Comparison of ENCODE assay signal across 13 cellular contexts in genomic region chr19:39334444-39334976, GRCh38. TPM values are rescaled to one million over a fixed set of nuclear protein-coding genes. Genes with fewer than 3 reads are reported as not detected.
A peak's percentile ranks its signal among the peaks of the same experiment; 100 is the strongest.
DNase-seq lines count a peak whose midpoint lies in the region; ATAC-seq, FAIRE-seq and TF ChIP-seq lines count a peak whose summit lies in the region.
"Had no signal": no experiment of that assay in that cellular context is flagged by ENCODE, and none has a peak within 500 bp of the region (broad histone marks: within the 10 kb centered on the region; RNA-seq: fewer than 3 reads in every experiment).

No MANE protein-coding gene starts in this region.

- no peak for TF ChIP-seq POLR2A in GM12878 (IDR thresholded peaks at IDR 0.05; ENCODE audit: low read depth, low read length)

- H3K27ac ChIP-seq in CD8-positive, alpha-beta memory T cell (ENCODE audit: low read depth, low read length), result peak overlapping the region; percentile 92
- peak overlapping the region; percentile 97 for H3K27ac ChIP-seq in GM12878 (ENCODE audit: control insufficient read depth, insufficient read depth)
- peak overlapping the region in 16 of 21 experiments; percentile 69 to 97 (median 86) for H3K27ac ChIP-seq in skin epidermis
- no peak overlapping the region for H3K27ac ChIP-seq in neuronal stem cell (replicated peaks; ENCODE audit: low read length)
- H3K27ac ChIP-seq: SK-N-MC had no signal

- no peaks in the 10 kb centered on the region for H4K20me1 ChIP-seq in GM12878 (ENCODE audit: control insufficient read depth, insufficient read depth)

- peaks cover 43 to 76% (median 64%) of the 10 kb centered on the region in 3 donors for H3K4me1 Mint-ChIP-seq in CD8-positive, alpha-beta memory T cell

- RAD21 ChIA-PET in GM12878 (lab: Charles Lee; ENCODE audit: unreplicated experiment), result interaction anchor here (0.6 to 1.4 kb wide), 3 partner anchors 77 to 123 kb away, joined by 3 read pairs; no protein-coding TSS in a partner anchor

- H3K4ac ChIP-seq in neuronal stem cell (ENCODE audit: low read length), result no peak overlapping the region

- WGBS in GM12878 (ENCODE audit: insufficient coverage, insufficient replicate concordance, low lambda C conversion rate, missing lambda C conversion rate), result 100% methylated on average over 5 of the region's 5 CpGs
- no CpG with 5 or more reads among the region's 5 CpGs for WGBS in neuronal stem cell (ENCODE audit: extremely low coverage in 2 of 2, insufficient read length in 2 of 2, insufficient replicate concordance in 1 of 2), 2 donors

- POLR2A ChIA-PET in CD8-positive, alpha-beta memory T cell (lab: Charles Lee), result interaction anchor here (0.8 to 1.7 kb wide), 2 partner anchors 67 to 101 kb away, joined by 3 to 5 read pairs; partner anchors contain the start of gene RPS16
- POLR2A ChIA-PET in GM12878 (lab: Charles Lee), result interaction anchor here (0.6 to 2.8 kb wide), 6 partner anchors 57 to 117 kb away, joined by 3 to 9 read pairs (median 4); partner anchors contain the start of gene MED29

- H3K4me3 Mint-ChIP-seq in CD8-positive, alpha-beta memory T cell, result peak overlapping the region; percentile 97 to 100 (median 99)

- H3K4me2 ChIP-seq in GM12878 (ENCODE audit: control insufficient read depth, insufficient read depth), result peak overlapping the region; percentile 90; the same call in 1 of the 2 replicates
- no peak overlapping the region for H3K4me2 ChIP-seq in neuronal stem cell (ENCODE audit: insufficient read depth, low read length, poor library complexity, severe bottlenecking)

- peaks cover 17% of the 10 kb centered on the region for H3K79me2 ChIP-seq in GM12878 (ENCODE audit: control insufficient read depth, insufficient read depth, low read length)

- H2BK120ac ChIP-seq in neuronal stem cell (ENCODE audit: low read depth, low read length), result no peak overlapping the region

- H3K23ac ChIP-seq in neuronal stem cell (ENCODE audit: low read depth, low read length, poor library complexity), result no peak overlapping the region

- no peak overlapping the region for H2BK15ac ChIP-seq in neuronal stem cell (ENCODE audit: low read length)

- no peak overlapping the region for H2BK5ac ChIP-seq in neuronal stem cell (ENCODE audit: low read length)

- H2AFZ ChIP-seq in GM12878 (ENCODE audit: control insufficient read depth, low read depth, low read length), result no peak overlapping the region
- no peak overlapping the region for H2AFZ ChIP-seq in neuronal stem cell (ENCODE audit: low read length)

- no peak overlapping the region for H4K91ac ChIP-seq in neuronal stem cell (ENCODE audit: low read depth, low read length, poor library complexity)

- SMC1A ChIA-PET in GM12878 (lab: Charles Lee; ENCODE audit: uncharacterized antibody, unreplicated experiment), result interaction anchor here (2.9 kb wide), 1 partner anchor 212 kb away, joined by 8 read pairs; no protein-coding TSS in a partner anchor

- no peaks in the 10 kb centered on the region for H3K79me1 ChIP-seq in neuronal stem cell (ENCODE audit: low read depth, low read length)

- H3K9ac ChIP-seq in GM12878 (ENCODE audit: control insufficient read depth, insufficient read depth, low read length) (peak overlapping the region; percentile 97; the same call in 1 of the 2 replicates), neuronal stem cell (ENCODE audit: low read depth, low read length, poor library complexity) (no peak overlapping the region)

- H3K27me3 Mint-ChIP-seq in CD8-positive, alpha-beta memory T cell, result no peaks in the 10 kb centered on the region

- peaks cover 3 to 48% (median 9%) of the 10 kb centered on the region in 3 donors for H3K36me3 Mint-ChIP-seq in CD8-positive, alpha-beta memory T cell

- H4K8ac ChIP-seq in neuronal stem cell (ENCODE audit: low read depth, low read length), result no peak overlapping the region

- CTCF ChIA-PET in CD8-positive, alpha-beta memory T cell (lab: Charles Lee), result interaction anchor here (1.5 to 2.3 kb wide), 2 partner anchors 14 to 212 kb away, joined by 3 to 10 read pairs; partner anchors contain the start of gene LRFN1
- CTCF ChIA-PET in GM12878 (lab: Yijun Ruan, JAX), result interaction anchor here (1.2 to 2.6 kb wide), 3 partner anchors 12 to 212 kb away, joined by 3 to 14 read pairs (median 4); no protein-coding TSS in a partner anchor

- no peak overlapping the region for H2AK5ac ChIP-seq in neuronal stem cell (ENCODE audit: low read depth, low read length)

- no peak for TF ChIP-seq RAD21 in GM12878 (IDR thresholded peaks at IDR 0.05; ENCODE audit: insufficient read depth, low read depth, low read length)

- FAIRE-seq in GM12878 (lab: Jason Lieb, UNC), result no peak

- H3K4me3 ChIP-seq in CD8-positive, alpha-beta memory T cell (ENCODE audit: low read length), result peak overlapping the region; percentile 99
- peak overlapping the region; percentile 94 for H3K4me3 ChIP-seq in Jurkat, Clone E6-1 (ENCODE audit: low read length)
- H3K4me3 ChIP-seq in GM12878, result peak overlapping the region; percentile 96
- peak overlapping the region in 6 of 7 experiments; percentile 38 to 44 (median 42) for H3K4me3 ChIP-seq in skin epidermis
- H3K4me3 ChIP-seq in neuronal stem cell (ENCODE audit: low read length in 2 of 2), result no peak overlapping the region
- H3K4me3 ChIP-seq: SK-N-MC had no signal

- no peak for TF ChIP-seq CTCF in GM12878 (IDR thresholded peaks at IDR 0.05 in 2 of 3, conservative IDR thresholded peaks at IDR 0.05 in 1 of 3; ENCODE audit: control insufficient read depth in 2 of 3, extremely low read depth in 1 of 3, insufficient read depth in 1 of 3, low read depth in 3 of 3, low read length in 3 of 3)

- intact Hi-C loops in GM12878 (cut with micrococcal nuclease; ENCODE audit: unreplicated experiment), result no loop called here

- H3K18ac ChIP-seq in neuronal stem cell (ENCODE audit: low read length), result no peak overlapping the region

- H3K9me3 ChIP-seq in CD8-positive, alpha-beta memory T cell (ENCODE audit: low read length), result no peaks in the 10 kb centered on the region
- H3K9me3 ChIP-seq in GM12878 (replicated peaks; ENCODE audit: control insufficient read depth, insufficient read depth, low read length) (no peaks in the 10 kb centered on the region), neuronal stem cell (replicated peaks in 1 of 2; ENCODE audit: control insufficient read depth in 2 of 2, insufficient read depth in 1 of 2, low read depth in 1 of 2, low read length in 2 of 2) (no peaks in the 10 kb centered on the region)

- peaks cover 3% of the 10 kb centered on the region for H3K36me3 ChIP-seq in CD8-positive, alpha-beta memory T cell (ENCODE audit: insufficient read depth, low read length)
- H3K36me3 ChIP-seq in GM12878 (ENCODE audit: control insufficient read depth in 2 of 2, insufficient read depth in 2 of 2, low read length in 1 of 2) (peaks cover 0 to 6% of the 10 kb centered on the region in 2 experiments; a peak in 1 of 4 replicates), neuronal stem cell (replicated peaks in 1 of 2; ENCODE audit: control insufficient read depth in 2 of 2, insufficient read depth in 2 of 2, low read length in 2 of 2) (no peaks in the 10 kb centered on the region)

- no peak overlapping the region for H2BK12ac ChIP-seq in neuronal stem cell (ENCODE audit: low read length)

- BruUV-seq in GM12878 (replicated peaks; lab: Mats Ljungman, UMichigan), result no TSS peak

- in situ Hi-C loops in GM12878 (cut with MboI), result no loop called here

- peak overlapping the region; percentile 91 to 100 (median 97) for H3K27ac Mint-ChIP-seq in CD8-positive, alpha-beta memory T cell

- TF ChIP-seq EP300 in GM12878 (IDR thresholded peaks at IDR 0.05; ENCODE audit: borderline replicate concordance in 1 of 2, control insufficient read depth in 1 of 2, low read depth in 2 of 2, low read length in 2 of 2), result no peak

- DNase-seq in CD8-positive, alpha-beta memory T cell, result no peak
- DNase-seq in Jurkat, Clone E6-1 (ENCODE audit: low read depth, low spot score), result no peak
- DNase-seq in GM12878 (ENCODE audit: low read depth, low spot score), result no peak
- DNase-seq in NCI-H187 treated with DMSO at 0.1 percent for 48 hours (lab: John Stamatoyannopoulos, UW), result no peak
- DNase-seq in neuronal stem cell (ENCODE audit: low spot score), result no peak
- no peak for DNase-seq in iPS-NIHi7 (ENCODE audit: extremely low spot score)
- DNase-seq: activated CD4-positive, CD25-positive, alpha-beta regulatory T cell; midbrain; NCI-H2081 treated with DMSO at 0.1 percent for 48 hours; NK-92 treated with Interleukin-12 subunit alpha and Interleukin-12 subunit beta, amount 100 ng/mL, for 24 hours had no signal

- H3K27me3 ChIP-seq in CD8-positive, alpha-beta memory T cell (ENCODE audit: insufficient read depth, low read length, poor library complexity, severe bottlenecking), result no peaks in the 10 kb centered on the region
- H3K27me3 ChIP-seq in GM12878 (replicated peaks in 1 of 2; ENCODE audit: control insufficient read depth in 2 of 2, insufficient read depth in 2 of 2, low read length in 1 of 2) (no peaks in the 10 kb centered on the region), neuronal stem cell (ENCODE audit: control insufficient read depth in 3 of 3, insufficient read depth in 3 of 3, low read depth in 1 of 3, low read length in 3 of 3) (peaks cover 0 to 6% (median 0%) of the 10 kb centered on the region in 3 experiments)

- no peak for ATAC-seq in GM12878

- H3K9me3 Mint-ChIP-seq in CD8-positive, alpha-beta memory T cell, result no peaks in the 10 kb centered on the region

- H3K14ac ChIP-seq in neuronal stem cell (ENCODE audit: low read length), result no peak overlapping the region

- H3K4me1 ChIP-seq in CD8-positive, alpha-beta memory T cell (ENCODE audit: insufficient read depth, low read length), result peaks cover 56% of the 10 kb centered on the region
- peaks cover 7% of the 10 kb centered on the region for H3K4me1 ChIP-seq in GM12878 (ENCODE audit: control insufficient read depth, insufficient read depth, low read length)
- H3K4me1 ChIP-seq in neuronal stem cell (ENCODE audit: control insufficient read depth in 2 of 2, insufficient read depth in 1 of 2, low read depth in 1 of 2, low read length in 2 of 2), result peaks cover 0 to 4% of the 10 kb centered on the region in 2 donors

RNA-seq across cellular contexts. Expression of gene GMFG, which starts 1.3 kb away (rescaled TPM):
- 100 to 1,000 TPM; 246 to 247 TPM for total RNA-seq in CD8-positive, alpha-beta memory T cell
- 1,052 TPM for polyA plus RNA-seq in CD8-positive, alpha-beta memory T cell
- polyA plus RNA-seq in Jurkat, Clone E6-1 (2012; ENCODE audit: insufficient read depth, insufficient read length), result 540 TPM
- 12.8 and 14.2 TPM in 2 replicates for total RNA-seq in GM12878 (2013; cell fraction: nucleolus; rRNA removed)
- 119 and 121 TPM in 2 replicates for total RNA-seq in GM12878 (2014; rRNA removed)
- 159 and 169 TPM in 2 replicates for total RNA-seq in GM12878 (2014; rRNA removed; fragmentation: Illumina TruSeq; extraction: Trizol)
- total RNA-seq in GM12878 (2021), result 197 and 211 TPM in 2 replicates
- 584 TPM for polyA plus RNA-seq in GM12878 (2011; ENCODE audit: low read depth)
- 189 and 194 TPM in 2 replicates for polyA plus RNA-seq in GM12878 (2011; rRNA removed)
- 131 and 145 TPM in 2 replicates for polyA plus RNA-seq in GM12878 (2011; cell fraction: cytosol; rRNA removed)
- polyA plus RNA-seq in GM12878 (2011; cell fraction: nucleus; rRNA removed), result 65.4 and 79.9 TPM in 2 replicates
- polyA plus RNA-seq in GM12878 (2012), result 255 and 347 TPM in 2 replicates
- polyA plus RNA-seq in GM12878 (2014; fragmentation: Illumina TruSeq; extraction: Trizol), result 198 and 203 TPM in 2 replicates
- polyA plus RNA-seq in GM12878 (2014; fragmentation: Nextera tagmentation; extraction: Ambion mirVana), result 100 to 1,000 TPM; 591 to 635 TPM
- polyA plus RNA-seq in GM12878 (2014; rRNA removed), result 154 and 160 TPM in 2 replicates
- polyA plus RNA-seq in GM12878 (2016; fragmentation: Nextera tagmentation; extraction: Ambion mirVana), result 100 to 1,000 TPM; 254 to 256 TPM
- 41.5 and 46.2 TPM in 2 replicates for polyA minus RNA-seq in GM12878 (2011; rRNA and poly(A)+ RNA removed)
- polyA minus RNA-seq in GM12878 (2011; cell fraction: cytosol; rRNA and poly(A)+ RNA removed), result 9.6 and 16.0 TPM in 2 replicates
- 7.4 and 14.0 TPM in 2 replicates for polyA minus RNA-seq in GM12878 (2011; cell fraction: nucleus; rRNA and poly(A)+ RNA removed)
- 0.38 TPM for polyA plus RNA-seq in neuronal stem cell (2013, experiment 1 of 2)
- polyA plus RNA-seq in neuronal stem cell (2013, experiment 2 of 2), result 0.42 TPM

RNA-seq across cellular contexts. Expression of gene SAMD4B, which starts 7.7 kb away (rescaled TPM):
- 10 to 100 TPM; 54.3 to 55.6 TPM for total RNA-seq in CD8-positive, alpha-beta memory T cell
- polyA plus RNA-seq in CD8-positive, alpha-beta memory T cell, result 18.7 TPM
- 49.7 TPM for polyA plus RNA-seq in Jurkat, Clone E6-1 (2012; ENCODE audit: insufficient read depth, insufficient read length)
- 84.4 and 88.2 TPM in 2 replicates for total RNA-seq in GM12878 (2013; cell fraction: nucleolus; rRNA removed)
- 19.1 and 25.0 TPM in 2 replicates for total RNA-seq in GM12878 (2014; rRNA removed)
- 9.6 and 10.9 TPM in 2 replicates for total RNA-seq in GM12878 (2014; rRNA removed; fragmentation: Illumina TruSeq; extraction: Trizol)
- 36.1 and 38.4 TPM in 2 replicates for total RNA-seq in GM12878 (2021)
- 12.3 TPM for polyA plus RNA-seq in GM12878 (2011; ENCODE audit: low read depth)
- polyA plus RNA-seq in GM12878 (2011; rRNA removed), result 5.3 and 18.7 TPM in 2 replicates
- 28.1 and 28.2 TPM in 2 replicates for polyA plus RNA-seq in GM12878 (2011; cell fraction: cytosol; rRNA removed)
- polyA plus RNA-seq in GM12878 (2011; cell fraction: nucleus; rRNA removed), result 65.6 and 94.2 TPM in 2 replicates
- polyA plus RNA-seq in GM12878 (2012), result 35.0 and 40.0 TPM in 2 replicates
- polyA plus RNA-seq in GM12878 (2014; fragmentation: Illumina TruSeq; extraction: Trizol), result 14.1 and 23.0 TPM in 2 replicates
- 1 to 10 TPM; 2.4 to 3.8 TPM for polyA plus RNA-seq in GM12878 (2014; fragmentation: Nextera tagmentation; extraction: Ambion mirVana)
- polyA plus RNA-seq in GM12878 (2014; rRNA removed), result 43.3 and 53.3 TPM in 2 replicates
- 10 to 100 TPM; 24.7 to 24.8 TPM for polyA plus RNA-seq in GM12878 (2016; fragmentation: Nextera tagmentation; extraction: Ambion mirVana)
- 21.1 and 31.2 TPM in 2 replicates for polyA minus RNA-seq in GM12878 (2011; rRNA and poly(A)+ RNA removed)
- 14.6 and 15.5 TPM in 2 replicates for polyA minus RNA-seq in GM12878 (2011; cell fraction: cytosol; rRNA and poly(A)+ RNA removed)
- polyA minus RNA-seq in GM12878 (2011; cell fraction: nucleus; rRNA and poly(A)+ RNA removed), result 10.2 and 20.6 TPM in 2 replicates
- polyA plus RNA-seq in neuronal stem cell (2013, experiment 1 of 2), result 135 TPM
- polyA plus RNA-seq in neuronal stem cell (2013, experiment 2 of 2), result 135 TPM

RNA-seq across cellular contexts. Expression of gene LRFN1, which starts 13.8 kb away (rescaled TPM):
- total RNA-seq in CD8-positive, alpha-beta memory T cell, result 1 to 10 TPM; 4.3 to 4.9 TPM
- polyA plus RNA-seq in CD8-positive, alpha-beta memory T cell, result 6.7 TPM
- polyA plus RNA-seq in Jurkat, Clone E6-1 (2012; ENCODE audit: insufficient read depth, insufficient read length), result 5.1 TPM
- total RNA-seq in GM12878 (2013; cell fraction: nucleolus; rRNA removed), result 2.6 and 3.2 TPM in 2 replicates
- total RNA-seq in GM12878 (2014; rRNA removed) (0.38 and 0.40 TPM in 2 replicates), GM12878 (2014; rRNA removed; fragmentation: Illumina TruSeq; extraction: Trizol) (0.05 and 0.13 TPM in 2 replicates), GM12878 (2021) (0.85 and 1.0 TPM in 2 replicates)
- 0.13 TPM for polyA plus RNA-seq in GM12878 (2011; ENCODE audit: low read depth)
- polyA plus RNA-seq in GM12878 (2011; rRNA removed) (0.13 and 0.29 TPM in 2 replicates), GM12878 (2014; fragmentation: Illumina TruSeq; extraction: Trizol) (0.10 TPM in 1 of 2 replicates, not detected in the other), GM12878 (2014; fragmentation: Nextera tagmentation; extraction: Ambion mirVana) (under 1 TPM in 1 of 2 experiments, not detected in 1; 0.09 TPM), GM12878 (2014; rRNA removed) (0.86 and 0.91 TPM in 2 replicates), GM12878 (2016; fragmentation: Nextera tagmentation; extraction: Ambion mirVana) (under 1 TPM; 0.24 to 0.35 TPM)
- polyA plus RNA-seq in GM12878 (2011; cell fraction: cytosol; rRNA removed), result 0.55 and 0.65 TPM in 2 replicates
- polyA plus RNA-seq in GM12878 (2011; cell fraction: nucleus; rRNA removed), result 0.91 and 1.4 TPM in 2 replicates
- 1.0 and 1.6 TPM in 2 replicates for polyA plus RNA-seq in GM12878 (2012)
- 0.31 and 0.37 TPM in 2 replicates for polyA minus RNA-seq in GM12878 (2011; rRNA and poly(A)+ RNA removed)
- polyA minus RNA-seq in GM12878 (2011; cell fraction: cytosol; rRNA and poly(A)+ RNA removed), result 0.21 and 0.53 TPM in 2 replicates
- 0.24 and 0.86 TPM in 2 replicates for polyA minus RNA-seq in GM12878 (2011; cell fraction: nucleus; rRNA and poly(A)+ RNA removed)
- polyA plus RNA-seq in neuronal stem cell (2013, experiment 1 of 2), result 8.3 TPM
- 7.4 TPM for polyA plus RNA-seq in neuronal stem cell (2013, experiment 2 of 2)

RNA-seq across cellular contexts. Expression of gene IFNL1, which starts 38.3 kb away (rescaled TPM):
- total RNA-seq in CD8-positive, alpha-beta memory T cell, result not detected
- 4.6 TPM for polyA plus RNA-seq in CD8-positive, alpha-beta memory T cell
- not detected for polyA plus RNA-seq in Jurkat, Clone E6-1 (2012; ENCODE audit: insufficient read depth, insufficient read length)
- not detected in 2 replicates for total RNA-seq in GM12878 (2013; cell fraction: nucleolus; rRNA removed)
- total RNA-seq in GM12878 (2014; rRNA removed), result 0.22 TPM in 1 of 2 replicates, not detected in the other
- not detected in 2 replicates for total RNA-seq in GM12878 (2014; rRNA removed; fragmentation: Illumina TruSeq; extraction: Trizol)
- not detected in 2 replicates for total RNA-seq in GM12878 (2021)
- not detected for polyA plus RNA-seq in GM12878 (2011; ENCODE audit: low read depth)
- not detected in 2 replicates for polyA plus RNA-seq in GM12878 (2011; rRNA removed)
- polyA plus RNA-seq in GM12878 (2011; cell fraction: cytosol; rRNA removed), result 0.07 and 0.15 TPM in 2 replicates
- not detected in 2 replicates for polyA plus RNA-seq in GM12878 (2011; cell fraction: nucleus; rRNA removed)
- not detected in 2 replicates for polyA plus RNA-seq in GM12878 (2012)
- polyA plus RNA-seq in GM12878 (2014; fragmentation: Illumina TruSeq; extraction: Trizol), result not detected in 2 replicates
- polyA plus RNA-seq in GM12878 (2014; fragmentation: Nextera tagmentation; extraction: Ambion mirVana), result not detected
- not detected in 2 replicates for polyA plus RNA-seq in GM12878 (2014; rRNA removed)
- not detected for polyA plus RNA-seq in GM12878 (2016; fragmentation: Nextera tagmentation; extraction: Ambion mirVana)
- polyA minus RNA-seq in GM12878 (2011; rRNA and poly(A)+ RNA removed), result not detected in 2 replicates
- polyA minus RNA-seq in GM12878 (2011; cell fraction: cytosol; rRNA and poly(A)+ RNA removed), result not detected in 2 replicates
- polyA minus RNA-seq in GM12878 (2011; cell fraction: nucleus; rRNA and poly(A)+ RNA removed), result not detected in 2 replicates
- polyA plus RNA-seq in neuronal stem cell (2013, experiment 1 of 2), result not detected
- polyA plus RNA-seq in neuronal stem cell (2013, experiment 2 of 2), result not detected
- total RNA-seq: subcutaneous adipose tissue had no signal

RNA-seq across cellular contexts. Expression of gene PAF1, which starts 56.4 kb away (rescaled TPM):
- 10 to 100 TPM; 44.6 to 46.9 TPM for total RNA-seq in CD8-positive, alpha-beta memory T cell
- 50.2 TPM for polyA plus RNA-seq in CD8-positive, alpha-beta memory T cell
- 90.4 TPM for polyA plus RNA-seq in Jurkat, Clone E6-1 (2012; ENCODE audit: insufficient read depth, insufficient read length)
- total RNA-seq in GM12878 (2013; cell fraction: nucleolus; rRNA removed), result 15.4 and 21.4 TPM in 2 replicates
- 35.9 and 40.0 TPM in 2 replicates for total RNA-seq in GM12878 (2014; rRNA removed)
- total RNA-seq in GM12878 (2014; rRNA removed; fragmentation: Illumina TruSeq; extraction: Trizol), result 26.2 and 32.2 TPM in 2 replicates
- total RNA-seq in GM12878 (2021), result 33.8 and 34.8 TPM in 2 replicates
- 19.7 TPM for polyA plus RNA-seq in GM12878 (2011; ENCODE audit: low read depth)
- 34.2 and 44.6 TPM in 2 replicates for polyA plus RNA-seq in GM12878 (2011; rRNA removed)
- polyA plus RNA-seq in GM12878 (2011; cell fraction: cytosol; rRNA removed), result 44.0 and 45.7 TPM in 2 replicates
- polyA plus RNA-seq in GM12878 (2011; cell fraction: nucleus; rRNA removed), result 53.9 and 78.1 TPM in 2 replicates
- 34.7 and 38.4 TPM in 2 replicates for polyA plus RNA-seq in GM12878 (2012)
- polyA plus RNA-seq in GM12878 (2014; fragmentation: Illumina TruSeq; extraction: Trizol), result 38.3 and 44.2 TPM in 2 replicates
- 1 to 10 TPM; 1.7 to 3.7 TPM for polyA plus RNA-seq in GM12878 (2014; fragmentation: Nextera tagmentation; extraction: Ambion mirVana)
- polyA plus RNA-seq in GM12878 (2014; rRNA removed), result 39.2 and 41.8 TPM in 2 replicates
- 10 to 100 TPM; 39.3 to 45.8 TPM for polyA plus RNA-seq in GM12878 (2016; fragmentation: Nextera tagmentation; extraction: Ambion mirVana)
- 28.8 and 36.4 TPM in 2 replicates for polyA minus RNA-seq in GM12878 (2011; rRNA and poly(A)+ RNA removed)
- 15.4 and 26.1 TPM in 2 replicates for polyA minus RNA-seq in GM12878 (2011; cell fraction: cytosol; rRNA and poly(A)+ RNA removed)
- polyA minus RNA-seq in GM12878 (2011; cell fraction: nucleus; rRNA and poly(A)+ RNA removed), result 30.0 and 47.1 TPM in 2 replicates
- polyA plus RNA-seq in neuronal stem cell (2013, experiment 1 of 2), result 29.8 TPM
- 30.0 TPM for polyA plus RNA-seq in neuronal stem cell (2013, experiment 2 of 2)

Comparison
In these comparisons a context has a peak if more than half of its experiments do, and no peak if none do; other contexts are left out.
1. H3K4me3 ChIP-seq: peak in CD8-positive, alpha-beta memory T cell (single experiment), Jurkat, Clone E6-1 (single experiment), GM12878 (single experiment) and skin epidermis (6 of 7); none in neuronal stem cell (0 of 2).